15 cellular contexts compared by ENCODE assay signal in the genomic region with DNA sequence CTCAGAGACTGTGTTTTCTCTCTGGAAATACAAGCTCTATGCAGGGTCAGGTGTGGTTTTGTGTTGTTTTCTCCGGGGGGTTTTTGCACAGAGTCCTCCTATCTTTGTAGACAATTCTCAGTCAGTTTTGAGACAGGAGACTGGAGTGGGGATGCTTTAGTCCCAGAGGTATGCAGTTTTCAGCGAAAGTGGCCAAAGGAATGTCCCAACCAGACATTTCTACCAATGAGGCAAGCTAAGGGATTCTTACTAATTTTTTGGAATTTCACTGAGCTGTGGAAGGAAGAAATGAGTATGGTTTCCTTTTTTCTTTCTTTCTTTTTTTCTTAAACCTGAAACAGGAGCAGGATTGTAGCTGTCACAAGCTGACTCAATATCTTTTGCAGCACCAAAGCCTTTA. TPM values are rescaled to one million over a fixed set of nuclear protein-coding genes. Genes with fewer than 3 reads are reported as not detected.
DNase-seq lines count a peak whose midpoint lies in the region; ATAC-seq and TF ChIP-seq lines count a peak whose summit lies in the region.
"Had no signal": no experiment of that assay in that cellular context is flagged by ENCODE, and none has a peak within 500 bp of the region (broad histone marks: within the 10 kb centered on the region; RNA-seq: fewer than 3 reads in every experiment).

No MANE protein-coding gene starts in this region.

- no peaks in the 10 kb centered on the region for H3K36me3 ChIP-seq in Caco-2 (ENCODE audit: control insufficient read depth, insufficient read depth, low read length)
- H3K36me3 ChIP-seq: gastrocnemius medialis, SJSA1 had no signal

- no peaks in the 10 kb centered on the region for H3K9me3 ChIP-seq in Caco-2
- H3K9me3 ChIP-seq: gastrocnemius medialis, SJSA1 had no signal

- H3K9me3 Mint-ChIP-seq in Caco-2 (ENCODE audit: unreplicated experiment) (no peaks in the 10 kb centered on the region), T-cell (no peaks in the 10 kb centered on the region)
- H3K9me3 Mint-ChIP-seq: activated T-helper 1 cell treated with anti-CD3 and anti-CD28 coated beads, Interleukin-12 subunit alpha, Interleukin-12 subunit beta, Interleukin-2, Interleukin-4 antibody, amounts not matched to agents 30 ng/mL and 10 ng/mL and 1 ng/mL, durations not matched to agents 14 hours and 24 hours and 36 hours; CD4-positive, alpha-beta T cell had no signal

- CTCF ChIA-PET in Caco-2 (lab: Charles Lee) (no interaction called here), T-cell (lab: Charles Lee) (no interaction called here)

- no TSS peak for BruUV-seq in Caco-2 (replicated peaks; lab: Mats Ljungman, UMichigan)

- H3K27ac Mint-ChIP-seq in Caco-2 (ENCODE audit: unreplicated experiment) (peak overlapping the region; percentile 32), T-cell (no peak overlapping the region)
- H3K27ac Mint-ChIP-seq: activated T-helper 1 cell treated with anti-CD3 and anti-CD28 coated beads, Interleukin-12 subunit alpha, Interleukin-12 subunit beta, Interleukin-2, Interleukin-4 antibody, amounts not matched to agents 30 ng/mL and 10 ng/mL and 1 ng/mL, durations not matched to agents 14 hours and 24 hours and 36 hours; CD4-positive, alpha-beta T cell had no signal

- POLR2A ChIA-PET in Caco-2 (lab: Charles Lee) (no interaction called here), T-cell (lab: Charles Lee) (no interaction called here)

- peaks cover 21% of the 10 kb centered on the region for H3K4me1 ChIP-seq in Caco-2

- DNase-seq in Caco-2 = no peak
- DNase-seq in fibroblast of villous mesenchyme (ENCODE audit: low read depth) = peak; percentile 50
- no peak for DNase-seq in sciatic nerve (ENCODE audit: low spot score)
- DNase-seq in NCI-H2029 treated with DMSO at 0.1 percent for 48 hours (lab: John Stamatoyannopoulos, UW) = no peak
- DNase-seq in T-helper 1 cell = no peak
- no peak for DNase-seq in T-cell
- DNase-seq: CD4-positive, alpha-beta T cell; gastrocnemius medialis; NCI-H526; retina had no signal

- peaks cover 24% of the 10 kb centered on the region for H3K4me1 Mint-ChIP-seq in Caco-2 (ENCODE audit: low read depth, unreplicated experiment)
- peaks cover 0 to 15% (median 2%) of the 10 kb centered on the region in 3 donors for H3K4me1 Mint-ChIP-seq in T-cell

- H3K4me3 ChIP-seq in Caco-2 (ENCODE audit: low read depth, low read length) (no peak overlapping the region), fibroblast of villous mesenchyme (ENCODE audit: low read depth, low read length) (no peak overlapping the region)
- H3K4me3 ChIP-seq: lung, SJSA1 had no signal

- H3K36me3 Mint-ChIP-seq in Caco-2 (ENCODE audit: insufficient read depth, unreplicated experiment) (no peaks in the 10 kb centered on the region), T-cell (no peaks in the 10 kb centered on the region)

- TF ChIP-seq CTCF in Caco-2 (IDR thresholded peaks at IDR 0.05; ENCODE audit: insufficient read depth in 1 of 2, low read depth in 1 of 2, low read length in 1 of 2, severe bottlenecking in 1 of 2, unreplicated experiment in 1 of 2) (no peak), fibroblast of villous mesenchyme (IDR thresholded peaks at IDR 0.05; ENCODE audit: insufficient read depth, low read depth, low read length) (no peak)

- peak; percentile 79 for ATAC-seq in SK-N-SH treated with all-trans-retinoic acid at 6 μM for 48 hours
- peak; percentile 47 for ATAC-seq in sciatic nerve
- no peak for ATAC-seq in GM21723 (IDR thresholded peaks at IDR 0.05; ENCODE audit: unreplicated experiment)
- no peak for ATAC-seq in T-cell (replicated peaks in 1 of 4)

- no peaks in the 10 kb centered on the region for H3K27me3 ChIP-seq in Caco-2 (replicated peaks; ENCODE audit: control insufficient read depth, insufficient read depth, low read length)
- H3K27me3 ChIP-seq: gastrocnemius medialis, SJSA1 had no signal

- H3K27me3 Mint-ChIP-seq in Caco-2 (ENCODE audit: insufficient read depth, unreplicated experiment) (no peaks in the 10 kb centered on the region), T-cell (peaks cover 0 to 1% of the 10 kb centered on the region in 2 donors)

- H3K4me3 Mint-ChIP-seq in Caco-2 (ENCODE audit: unreplicated experiment) = no peak overlapping the region
- no peak overlapping the region for H3K4me3 Mint-ChIP-seq in T-cell
- H3K4me3 Mint-ChIP-seq: activated T-helper 1 cell treated with anti-CD3 and anti-CD28 coated beads, Interleukin-12 subunit alpha, Interleukin-12 subunit beta, Interleukin-2, Interleukin-4 antibody, amounts not matched to agents 30 ng/mL and 10 ng/mL and 1 ng/mL, durations not matched to agents 14 hours and 24 hours and 36 hours; CD4-positive, alpha-beta T cell had no signal

- intact Hi-C loops in Caco-2 (cut with micrococcal nuclease; ENCODE audit: unreplicated experiment) = loop anchor here (10.0 kb wide), 1 partner anchor 125 kb away; no protein-coding TSS in a partner anchor
- intact Hi-C loops in sciatic nerve (cut with DNase I) = no loop called here

TF ChIP-seq in SK-N-SH treated with all-trans-retinoic acid at 6 μM for 48 hours, 23 proteins besides CTCF, POLR2A, EP300 and RAD21:
- TF ChIP-seq ZNF565 (CRISPR knock-in tag; conservative IDR thresholded peaks at IDR 0.05; ENCODE audit: low read depth) = no peak
- TF ChIP-seq GLIS3 (CRISPR knock-in tag; IDR thresholded peaks at IDR 0.05) = no peak
- no peak for TF ChIP-seq PPARA (CRISPR knock-in tag; IDR thresholded peaks at IDR 0.05; ENCODE audit: borderline replicate concordance)
- TF ChIP-seq, protein P1, sequence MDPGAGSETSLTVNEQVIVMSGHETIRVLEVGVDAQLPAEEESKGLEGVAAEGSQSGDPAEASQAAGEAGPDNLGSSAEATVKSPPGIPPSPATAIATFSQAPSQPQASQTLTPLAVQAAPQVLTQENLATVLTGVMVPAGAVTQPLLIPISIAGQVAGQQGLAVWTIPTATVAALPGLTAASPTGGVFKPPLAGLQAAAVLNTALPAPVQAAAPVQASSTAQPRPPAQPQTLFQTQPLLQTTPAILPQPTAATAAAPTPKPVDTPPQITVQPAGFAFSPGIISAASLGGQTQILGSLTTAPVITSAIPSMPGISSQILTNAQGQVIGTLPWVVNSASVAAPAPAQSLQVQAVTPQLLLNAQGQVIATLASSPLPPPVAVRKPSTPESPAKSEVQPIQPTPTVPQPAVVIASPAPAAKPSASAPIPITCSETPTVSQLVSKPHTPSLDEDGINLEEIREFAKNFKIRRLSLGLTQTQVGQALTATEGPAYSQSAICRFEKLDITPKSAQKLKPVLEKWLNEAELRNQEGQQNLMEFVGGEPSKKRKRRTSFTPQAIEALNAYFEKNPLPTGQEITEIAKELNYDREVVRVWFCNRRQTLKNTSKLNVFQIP (CRISPR knock-in tag; IDR thresholded peaks at IDR 0.05; ENCODE audit: borderline replicate concordance, low read depth) = no peak

RNA-seq across cellular contexts. Expression of gene PLPP1, which starts 35.3 kb away (rescaled TPM):
- total RNA-seq in Caco-2 (2022) (49.4 and 57.9 TPM in 2 replicates), fibroblast of villous mesenchyme (97.6 and 201 TPM in 2 replicates), sciatic nerve (79.5 TPM), T-cell (10 to 100 TPM in 2 of 5 donors, 1 to 10 TPM in 3; 7.2 to 15.5 (median 8.6) TPM)

Comparison
In these comparisons a context has a peak if more than half of its experiments do, and no peak if none do; other contexts are left out.
1. ATAC-seq: peak in SK-N-SH treated with all-trans-retinoic acid at 6 μM for 48 hours (single experiment) and sciatic nerve (single experiment); none in GM21723 (single experiment) and T-cell (0 of 4).